23 cellular contexts compared by ENCODE assay signal in genomic region chr4:13912966-13913365, GRCh38.
A peak's percentile ranks its signal among the peaks of the same experiment; 100 is the strongest.
DNase-seq lines count a peak whose midpoint lies in the region; ATAC-seq and TF ChIP-seq lines count a peak whose summit lies in the region.
"Had no signal": no experiment of that assay in that cellular context is flagged by ENCODE, and none has a peak within 500 bp of the region (broad histone marks: within the 10 kb centered on the region; RNA-seq: fewer than 3 reads in every experiment).

No MANE protein-coding gene starts in this region.

- peak; percentile 71 for ATAC-seq in omental fat pad (ENCODE audit: low FRiP score)
- ATAC-seq: CD8-positive, alpha-beta T cell; left ventricle myocardium superior; Panc1 had no signal

- DNase-seq in AG20443 (ENCODE audit: low spot score) = peak; percentile 42
- peak; percentile 61 for DNase-seq in NCI-H226
- DNase-seq in fibroblast of lung (ENCODE audit: low read depth in 2 of 2) = peak in 1 of 2 donors; percentile 76
- DNase-seq in omental fat pad (ENCODE audit: low spot score) = no peak
- DNase-seq in activated CD8-positive, alpha-beta memory T cell treated with anti-CD3 and anti-CD28 coated beads for 24 hours = no peak
- no peak for DNase-seq in 8988T
- no peak for DNase-seq in activated CD4-positive, alpha-beta T cell treated with anti-CD3 and anti-CD28 coated beads, Interleukin-2, amount 10 ng/mL, durations not matched to agents 24 days and 14 days
- DNase-seq in ACHN = no peak
- DNase-seq: activated CD4-positive, alpha-beta T cell treated with anti-CD3 and anti-CD28 coated beads, Interleukin-2, amount 50 U/mL, for 48 hours; activated T-cell treated with anti-CD3 and anti-CD28 coated beads for 4 hours; amygdala; CD8-positive, alpha-beta T cell; dorsolateral prefrontal cortex; GOT3; head of caudate nucleus; left ventricle myocardium superior; NCI-H1930; NCI-H2227 treated with DMSO at 0.1 percent for 48 hours; stimulated activated CD8-positive, alpha-beta memory T cell treated with anti-CD3 and anti-CD28 coated beads, Interleukin-4, amount 100 ng/mL, for 48 hours; T-helper 2 cell had no signal

- H3K4me2 ChIP-seq in fibroblast of lung (ENCODE audit: extremely low read depth, insufficient read depth, low read length) = no peak overlapping the region

- H3K27me3 Mint-ChIP-seq in activated CD4-positive, alpha-beta T cell treated with anti-CD3 and anti-CD28 coated beads, Interleukin-2, amount 10 ng/mL, durations not matched to agents 24 days and 14 days = no peaks in the 10 kb centered on the region

- H3K4me1 Mint-ChIP-seq in activated CD4-positive, alpha-beta T cell treated with anti-CD3 and anti-CD28 coated beads, Interleukin-2, amount 10 ng/mL, durations not matched to agents 24 days and 14 days = no peaks in the 10 kb centered on the region

- no peak overlapping the region for H3K27ac Mint-ChIP-seq in activated CD4-positive, alpha-beta T cell treated with anti-CD3 and anti-CD28 coated beads, Interleukin-2, amount 10 ng/mL, durations not matched to agents 24 days and 14 days
- H3K27ac Mint-ChIP-seq: CD8-positive, alpha-beta T cell had no signal

- no peak overlapping the region for H3K4me3 ChIP-seq in fibroblast of lung (replicated peaks in 1 of 4; ENCODE audit: control extremely low read depth in 1 of 4, insufficient read depth in 1 of 4, low read depth in 3 of 4, low read length in 4 of 4)
- H3K4me3 ChIP-seq: dorsolateral prefrontal cortex had no signal

- H3K27me3 ChIP-seq in fibroblast of lung (ENCODE audit: control insufficient read depth, insufficient read depth, low read length) = no peaks in the 10 kb centered on the region
- H3K27me3 ChIP-seq: dorsolateral prefrontal cortex had no signal

- H3K9me3 ChIP-seq in fibroblast of lung (ENCODE audit: control insufficient read depth, insufficient read depth, low read depth, low read length) = no peaks in the 10 kb centered on the region
- H3K9me3 ChIP-seq: neutrophil had no signal

- no peaks in the 10 kb centered on the region for H3K79me2 ChIP-seq in fibroblast of lung (ENCODE audit: control insufficient read depth, insufficient read depth, low read length)

- H3K4me3 Mint-ChIP-seq in activated CD4-positive, alpha-beta T cell treated with anti-CD3 and anti-CD28 coated beads, Interleukin-2, amount 10 ng/mL, durations not matched to agents 24 days and 14 days = no peak overlapping the region
- H3K4me3 Mint-ChIP-seq: CD8-positive, alpha-beta T cell had no signal

- no peaks in the 10 kb centered on the region for H3K36me3 ChIP-seq in fibroblast of lung (ENCODE audit: control insufficient read depth, insufficient read depth, low read length)
- H3K36me3 ChIP-seq: neutrophil had no signal

- H3K4me1 ChIP-seq in fibroblast of lung (ENCODE audit: control insufficient read depth, extremely low read depth, insufficient read depth, low read length) = peaks cover 12% of the 10 kb centered on the region

- H3K9ac ChIP-seq in fibroblast of lung (ENCODE audit: insufficient read depth, low read length) = no peak overlapping the region

- H4K20me1 ChIP-seq in fibroblast of lung (ENCODE audit: control insufficient read depth, extremely low read depth, insufficient read depth, low read length) = no peaks in the 10 kb centered on the region

- peak overlapping the region; percentile 9 for H3K27ac ChIP-seq in fibroblast of lung (ENCODE audit: insufficient read depth, low read length)
- H3K27ac ChIP-seq: dorsolateral prefrontal cortex, epithelial cell of prostate, neutrophil had no signal

- H2AFZ ChIP-seq in fibroblast of lung (ENCODE audit: low read length) = no peak overlapping the region

- TF ChIP-seq CTCF in fibroblast of lung (conservative IDR thresholded peaks at IDR 0.05 in 1 of 2, IDR thresholded peaks at IDR 0.05 in 1 of 2; ENCODE audit: low read depth in 1 of 2, low read length in 2 of 2) = no peak
- TF ChIP-seq CTCF in omental fat pad (IDR thresholded peaks at IDR 0.05) = no peak

- in situ Hi-C loops in ACHN (cut with HindIII; ENCODE audit: low pct_ligation_motif_present, low pct_unique_long_range_greater_than_20kb, low sequenced_read_pairs) = no loop called here

- no peaks in the 10 kb centered on the region for H3K36me3 Mint-ChIP-seq in activated CD4-positive, alpha-beta T cell treated with anti-CD3 and anti-CD28 coated beads, Interleukin-2, amount 10 ng/mL, durations not matched to agents 24 days and 14 days (ENCODE audit: low read depth)
- H3K36me3 Mint-ChIP-seq: CD8-positive, alpha-beta T cell had no signal

- H3K9me3 Mint-ChIP-seq in activated CD4-positive, alpha-beta T cell treated with anti-CD3 and anti-CD28 coated beads, Interleukin-2, amount 10 ng/mL, durations not matched to agents 24 days and 14 days = no peaks in the 10 kb centered on the region
- H3K9me3 Mint-ChIP-seq: CD8-positive, alpha-beta T cell had no signal

- intact Hi-C loops in activated CD4-positive, alpha-beta T cell treated with anti-CD3 and anti-CD28 coated beads, Interleukin-2, amount 10 ng/mL, durations not matched to agents 24 days and 14 days (cut with micrococcal nuclease) = no loop called here

Comparison
In these comparisons a context has a peak if more than half of its experiments do, and no peak if none do; other contexts are left out.
1. DNase-seq: peak in AG20443 (single experiment) and NCI-H226 (single experiment); none in omental fat pad (single experiment), activated CD8-positive, alpha-beta memory T cell treated with anti-CD3 and anti-CD28 coated beads for 24 hours (single experiment), 8988T (single experiment), activated CD4-positive, alpha-beta T cell treated with anti-CD3 and anti-CD28 coated beads, Interleukin-2, amount 10 ng/mL, durations not matched to agents 24 days and 14 days (single experiment) and ACHN (single experiment).